In genomic region chr2:98294711-98295110, GRCh38 we compare ENCODE assay signal across 21 cellular contexts. TPM values are rescaled to one million over a fixed set of nuclear protein-coding genes. Genes with fewer than 3 reads are reported as not detected.
"Had no signal": no experiment of that assay in that cellular context is flagged by ENCODE, and none has a peak within 500 bp of the region (broad histone marks: within the 10 kb centered on the region; RNA-seq: fewer than 3 reads in every experiment).

No MANE protein-coding gene starts in this region.

- DNase-seq: activated CD4-positive, alpha-beta T cell treated with anti-CD3 and anti-CD28 coated beads, Interleukin-2, amount 50 U/mL, for 1 hour; activated CD4-positive, CD25-positive, alpha-beta regulatory T cell treated with anti-CD3 and anti-CD28 coated beads, Interleukin-2, amount 50 U/mL, for 72 hours; activated CD8-positive, alpha-beta T cell treated with anti-CD3 and anti-CD28 coated beads, Interleukin-2, amount 10 ng/mL, durations not matched to agents 7 days and 5 days; activated gamma-delta T cell treated with Interleukin-2 at 50 U/mL for 16 hours; body of pancreas; cortex of kidney; esophagus squamous epithelium; left colon; lower lobe of right lung; natural killer cell; ovary; small intestine; stimulated activated CD4-positive, alpha-beta T cell treated with anti-CD3 and anti-CD28 coated beads, Interleukin-2, amount 100 ng/mL, for 24 hours; SW 1271; T-helper 17 cell; transverse colon; uterus; WERI-Rb-1 had no signal

RNA-seq across cellular contexts. Expression of gene CNGA3, which starts 51.5 kb away (rescaled TPM):
- total RNA-seq: activated CD8-positive, alpha-beta T cell treated with anti-CD3 and anti-CD28 coated beads, Interleukin-2, amount 10 ng/mL, durations not matched to agents 7 days and 5 days; cardiac muscle cell; natural killer cell; sciatic nerve; T-helper 17 cell; uterus had no signal
- polyA plus RNA-seq: cardiac muscle cell, heart right ventricle had no signal
